Comparison of ENCODE assay signal across 20 cellular contexts in the genomic region with DNA sequence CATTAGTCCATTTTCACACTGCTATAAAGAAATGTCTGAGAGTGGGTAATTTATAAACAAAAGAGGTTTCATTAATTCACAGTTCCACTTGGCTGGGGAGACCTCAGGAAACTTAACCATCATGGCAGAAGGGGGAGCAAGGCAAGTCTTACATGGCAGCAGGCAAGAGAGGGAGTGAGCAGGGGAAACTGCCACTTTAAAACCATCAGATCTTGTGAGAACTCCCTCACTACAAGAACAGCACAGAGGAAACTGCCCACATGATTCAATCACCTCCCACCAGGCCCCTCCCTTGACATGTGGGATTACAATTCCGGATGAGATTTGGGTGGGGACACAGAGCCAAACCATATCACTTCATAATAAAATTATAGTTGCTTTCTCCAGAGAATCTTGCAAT.
DNase-seq lines count a peak whose midpoint lies in the region; ATAC-seq and TF ChIP-seq lines count a peak whose summit lies in the region.
"Had no signal": no experiment of that assay in that cellular context is flagged by ENCODE, and none has a peak within 500 bp of the region (broad histone marks: within the 10 kb centered on the region; RNA-seq: fewer than 3 reads in every experiment).

No MANE protein-coding gene starts in this region.

- H3K4me2 ChIP-seq in GM23248 (ENCODE audit: unreplicated experiment) (peak overlapping the region; percentile 30), Loucy (ENCODE audit: low read depth, low read length, poor library complexity, severe bottlenecking) (no peak overlapping the region)

- H3K4me1 Mint-ChIP-seq in dendritic cell treated with granulocyte-macrophage colony-stimulating factor and Interleukin-4, amounts not matched to agents 40 ng/mL and 50 ng/mL, for 4 days (ENCODE audit: low read depth), result peaks cover 82% of the 10 kb centered on the region
- peaks cover 22% of the 10 kb centered on the region for H3K4me1 Mint-ChIP-seq in nephron progenitor cell

- no peaks in the 10 kb centered on the region for H3K9me2 ChIP-seq in GM23248 (ENCODE audit: insufficient read depth)
- no peaks in the 10 kb centered on the region for H3K9me2 ChIP-seq in Loucy (replicated peaks; ENCODE audit: low read depth, low read length)

- H3K4me3 ChIP-seq in GM23248 (no peak overlapping the region), Loucy (ENCODE audit: low read length, poor library complexity, severe bottlenecking) (no peak overlapping the region)
- H3K4me3 ChIP-seq: SK-N-MC had no signal

- no peak overlapping the region for H3K4me3 Mint-ChIP-seq in dendritic cell treated with granulocyte-macrophage colony-stimulating factor and Interleukin-4, amounts not matched to agents 40 ng/mL and 50 ng/mL, for 4 days
- no peak overlapping the region for H3K4me3 Mint-ChIP-seq in nephron progenitor cell

- H3K27ac ChIP-seq in GM23248, result no peak overlapping the region
- no peak overlapping the region for H3K27ac ChIP-seq in RWPE1
- H3K27ac ChIP-seq: SK-N-MC had no signal

- peaks cover 6% of the 10 kb centered on the region for H3K36me3 Mint-ChIP-seq in dendritic cell treated with granulocyte-macrophage colony-stimulating factor and Interleukin-4, amounts not matched to agents 40 ng/mL and 50 ng/mL, for 4 days (ENCODE audit: low read depth)
- H3K36me3 Mint-ChIP-seq in nephron progenitor cell (ENCODE audit: low read depth), result no peaks in the 10 kb centered on the region

- H3K27ac Mint-ChIP-seq in dendritic cell treated with granulocyte-macrophage colony-stimulating factor and Interleukin-4, amounts not matched to agents 40 ng/mL and 50 ng/mL, for 4 days, result peak overlapping the region; percentile 82
- peak overlapping the region; percentile 77 for H3K27ac Mint-ChIP-seq in nephron progenitor cell

- peaks cover 19% of the 10 kb centered on the region for H3K4me1 ChIP-seq in GM23248 (ENCODE audit: insufficient read depth)
- peaks cover 47% of the 10 kb centered on the region for H3K4me1 ChIP-seq in Loucy (ENCODE audit: insufficient read depth, low read length, poor library complexity, severe bottlenecking)

- H4K20me1 ChIP-seq in GM23248 (ENCODE audit: insufficient read depth) (no peaks in the 10 kb centered on the region), Loucy (ENCODE audit: insufficient read depth, low read length, poor library complexity, severe bottlenecking) (no peaks in the 10 kb centered on the region)

- no peak for DNase-seq in GM23248
- no peak for DNase-seq in nephron progenitor cell
- DNase-seq in sciatic nerve (ENCODE audit: low spot score), result no peak
- no peak for DNase-seq in RWPE1 (ENCODE audit: low spot score)
- no peak for DNase-seq in NCI-H187 (lab: John Stamatoyannopoulos, UW)
- no peak for DNase-seq in DMS79 (lab: John Stamatoyannopoulos, UW)
- DNase-seq: ACHN, C1 segment of cervical spinal cord, DMS79 treated with DMSO at 0.1 percent for 48 hours, HCEC 1CT, KBM-7, NCI-H1417, NCI-H187 treated with DMSO at 0.1 percent for 48 hours, NCI-H226, NCI-H524, OCI-M1, SHP77 had no signal

- H3K27me3 ChIP-seq in GM23248 (replicated peaks; ENCODE audit: insufficient read depth), result no peaks in the 10 kb centered on the region
- no peaks in the 10 kb centered on the region for H3K27me3 ChIP-seq in Loucy (ENCODE audit: insufficient read depth, low read length, poor library complexity, severe bottlenecking)

- no peak for TF ChIP-seq CTCF in Loucy (conservative IDR thresholded peaks at IDR 0.05; ENCODE audit: low read length)
- TF ChIP-seq CTCF in nephron progenitor cell (IDR thresholded peaks at IDR 0.05), result no peak
- no peak for TF ChIP-seq CTCF in RWPE1 (conservative IDR thresholded peaks at IDR 0.05; ENCODE audit: low read depth)

- H2AFZ ChIP-seq in GM23248 (no peak overlapping the region), Loucy (ENCODE audit: low read length) (no peak overlapping the region)

- no peaks in the 10 kb centered on the region for H3K27me3 Mint-ChIP-seq in dendritic cell treated with granulocyte-macrophage colony-stimulating factor and Interleukin-4, amounts not matched to agents 40 ng/mL and 50 ng/mL, for 4 days
- H3K27me3 Mint-ChIP-seq in nephron progenitor cell (ENCODE audit: low read depth, poor library complexity), result peaks cover 6% of the 10 kb centered on the region

- H3K9ac ChIP-seq in GM23248, result no peak overlapping the region; the same call in 1 of the 2 replicates
- H3K9ac ChIP-seq in Loucy (ENCODE audit: low read depth, low read length, poor library complexity, severe bottlenecking), result peak overlapping the region; percentile 16

- intact Hi-C loops in dendritic cell treated with granulocyte-macrophage colony-stimulating factor and Interleukin-4, amounts not matched to agents 40 ng/mL and 50 ng/mL, for 4 days (cut with micrococcal nuclease), result no loop called here
- intact Hi-C loops in sciatic nerve (cut with DNase I), result no loop called here

- no peak for ATAC-seq in sciatic nerve

- CTCF ChIA-PET in RWPE1 (lab: Yijun Ruan, JAX), result no interaction called here

- no peaks in the 10 kb centered on the region for H3K9me3 ChIP-seq in GM23248 (ENCODE audit: low read depth)
- no peaks in the 10 kb centered on the region for H3K9me3 ChIP-seq in Loucy (ENCODE audit: insufficient read depth, low read depth, low read length)

- in situ Hi-C loops in GM23248 (cut with MboI), result no loop called here

- H3K79me2 ChIP-seq in GM23248 (ENCODE audit: insufficient read depth) (no peaks in the 10 kb centered on the region), Loucy (ENCODE audit: insufficient read depth, low read length) (no peaks in the 10 kb centered on the region)

- H3F3A ChIP-seq in GM23248 (ENCODE audit: insufficient read depth), result 0 out of 2 replicates have a peak, but pooled peaks cover 6% of the 10 kb centered on the region
- H3F3A ChIP-seq in Loucy (ENCODE audit: low read depth), result no peaks in the 10 kb centered on the region

- peaks cover 9% of the 10 kb centered on the region for H3K9me3 Mint-ChIP-seq in dendritic cell treated with granulocyte-macrophage colony-stimulating factor and Interleukin-4, amounts not matched to agents 40 ng/mL and 50 ng/mL, for 4 days
- H3K9me3 Mint-ChIP-seq in nephron progenitor cell, result peaks cover 4% of the 10 kb centered on the region

- POLR2A ChIA-PET in RWPE1 (lab: Yijun Ruan, JAX; ENCODE audit: low non-redundant PET), result no interaction called here

- WGBS in GM23248 (ENCODE audit: low coverage in 1 of 2, low lambda C conversion rate in 2 of 2, missing lambda C conversion rate in 2 of 2), 2 experiments, result 3 to 30% methylated on average over 1 of the region's 1 CpG

- H3K36me3 ChIP-seq in GM23248 (ENCODE audit: low read depth), result no peaks in the 10 kb centered on the region
- no peaks in the 10 kb centered on the region for H3K36me3 ChIP-seq in Loucy (ENCODE audit: insufficient read depth, low read length)
